ENCODE assay signal across 8 cellular contexts in genomic region chr20:64063389-64064144, GRCh38. TPM values are rescaled to one million over a fixed set of nuclear protein-coding genes. Genes with fewer than 3 reads are reported as not detected.
DNase-seq lines count a peak whose midpoint lies in the region; ATAC-seq and TF ChIP-seq lines count a peak whose summit lies in the region.

No MANE protein-coding gene starts in this region.

- H3K27me3 ChIP-seq in heart left ventricle (no peaks in the 10 kb centered on the region), gastrocnemius medialis (no peaks in the 10 kb centered on the region)

- peak overlapping the region; percentile 89 for H3K4me3 Mint-ChIP-seq in activated CD8-positive, alpha-beta T cell treated with anti-CD3 and anti-CD28 coated beads for 36 hours

- CTCF ChIA-PET in activated CD8-positive, alpha-beta T cell treated with anti-CD3 and anti-CD28 coated beads for 36 hours (lab: Charles Lee), result interaction anchor here (1.0 to 2.1 kb wide), 3 partner anchors 20 to 83 kb away, joined by 3 to 6 read pairs (median 4); partner anchors contain the start of gene LKAAEAR1

- H3K27ac Mint-ChIP-seq in activated CD8-positive, alpha-beta T cell treated with anti-CD3 and anti-CD28 coated beads for 36 hours, result peak overlapping the region; percentile 76

- H3K27ac ChIP-seq in heart left ventricle (peak overlapping the region; percentile 59 to 89 (median 85)), gastrocnemius medialis (peak overlapping the region; percentile 62 to 91 (median 72))

- TF ChIP-seq POLR2A in heart left ventricle (IDR thresholded peaks at IDR 0.05) (no peak), gastrocnemius medialis (IDR thresholded peaks at IDR 0.05) (no peak)

- peak overlapping the region; percentile 68 to 99 (median 92) for H3K4me3 ChIP-seq in heart left ventricle
- H3K4me3 ChIP-seq in gastrocnemius medialis, result peak overlapping the region; percentile 72 to 99 (median 76)

- H3K36me3 ChIP-seq in heart left ventricle (no peaks in the 10 kb centered on the region), gastrocnemius medialis (no peaks in the 10 kb centered on the region)

- no peak for TF ChIP-seq CTCF in activated CD8-positive, alpha-beta T cell treated with anti-CD3 and anti-CD28 coated beads for 36 hours (IDR thresholded peaks at IDR 0.05)
- no peak for TF ChIP-seq CTCF in heart left ventricle (IDR thresholded peaks at IDR 0.05)
- TF ChIP-seq CTCF in gastrocnemius medialis (IDR thresholded peaks at IDR 0.05 in 4 of 5, conservative IDR thresholded peaks at IDR 0.05 in 1 of 5), result no peak

- ATAC-seq in activated CD8-positive, alpha-beta T cell treated with anti-CD3 and anti-CD28 coated beads for 36 hours, result no peak
- ATAC-seq in heart left ventricle, result peak in 3 of 4 donors; percentile 4 to 35 (median 25)
- ATAC-seq in gastrocnemius medialis, result peak in 1 of 2 donors; percentile 18
- ATAC-seq in HG02938 (IDR thresholded peaks at IDR 0.05; ENCODE audit: unreplicated experiment), result no peak

- POLR2A ChIA-PET in activated CD8-positive, alpha-beta T cell treated with anti-CD3 and anti-CD28 coated beads for 36 hours (lab: Charles Lee), result interaction anchor here (0.6 to 1.9 kb wide), 6 partner anchors 9 to 32 kb away, joined by 3 to 7 read pairs (median 4); no protein-coding TSS in a partner anchor

- H3K9me3 Mint-ChIP-seq in activated CD8-positive, alpha-beta T cell treated with anti-CD3 and anti-CD28 coated beads for 36 hours, result no peaks in the 10 kb centered on the region

- 2 to 4% (median 2%) methylated on average over 32 to 51 of the region's 51 CpGs for WGBS in heart left ventricle, 4 donors

- intact Hi-C loops in activated CD8-positive, alpha-beta T cell treated with anti-CD3 and anti-CD28 coated beads for 36 hours (cut with micrococcal nuclease), result loop anchor here (10.0 kb wide), 1 partner anchor 89 kb away; the partner anchor contains the start of gene SAMD10
- intact Hi-C loops in heart left ventricle (cut with DNase I), result loop anchor here in 2 of 10 donors (5.0 to 10.0 kb wide), 2 partner anchors 81 to 169 kb away; partner anchors contain the start of genes DNAJC5 (in 1 of the 2) and PRPF6 (in 1 of the 2)
- intact Hi-C loops in gastrocnemius medialis (cut with DNase I; ENCODE audit: low total_unique reads), result loop anchor here (2.0 to 10.0 kb wide), 3 partner anchors 81 to 439 kb away; partner anchors contain the start of genes GMEB2 and UCKL1

- in situ Hi-C loops in gastrocnemius medialis (cut with MboI; ENCODE audit: low sequenced_read_pairs in 4 of 4), result no loop called here

- no peaks in the 10 kb centered on the region for H3K27me3 Mint-ChIP-seq in activated CD8-positive, alpha-beta T cell treated with anti-CD3 and anti-CD28 coated beads for 36 hours

- H3K36me3 Mint-ChIP-seq in activated CD8-positive, alpha-beta T cell treated with anti-CD3 and anti-CD28 coated beads for 36 hours (ENCODE audit: low read depth), result no peaks in the 10 kb centered on the region

- H3K9me3 ChIP-seq in heart left ventricle (no peaks in the 10 kb centered on the region), gastrocnemius medialis (no peaks in the 10 kb centered on the region)

- peaks cover 37% of the 10 kb centered on the region for H3K4me1 Mint-ChIP-seq in activated CD8-positive, alpha-beta T cell treated with anti-CD3 and anti-CD28 coated beads for 36 hours (ENCODE audit: low read depth)

- peak; percentile 46 for DNase-seq in stimulated activated CD4-positive, alpha-beta T cell treated with anti-CD3 and anti-CD28 coated beads, Interleukin-1b, Interleukin-23, amount 100 ng/mL, for 48 hours
- DNase-seq in stimulated activated CD4-positive, alpha-beta T cell treated with anti-CD3 and anti-CD28 coated beads, Interleukin-2, amount 100 ng/mL, for 48 hours, result no peak
- DNase-seq in activated CD8-positive, alpha-beta T cell treated with anti-CD3 and anti-CD28 coated beads for 36 hours, result peak; percentile 63
- DNase-seq in heart left ventricle (peak in 2 of 5 donors; percentile 50 to 73), gastrocnemius medialis (no peak), cerebellar nuclear complex (lab: John Stamatoyannopoulos, UW) (no peak), activated gamma-delta T cell (lab: John Stamatoyannopoulos, UW) (no peak)

- H3K4me1 ChIP-seq in heart left ventricle (peaks cover 6 to 43% (median 20%) of the 10 kb centered on the region in 12 donors), gastrocnemius medialis (peaks cover 10 to 24% of the 10 kb centered on the region in 2 donors)

RNA-seq across cellular contexts. Expression of gene TCEA2, which starts 0.6 kb away (rescaled TPM):
- 10 to 100 TPM; 30.0 to 33.0 TPM for total RNA-seq in activated CD8-positive, alpha-beta T cell treated with anti-CD3 and anti-CD28 coated beads for 36 hours
- total RNA-seq in heart left ventricle, result 10 to 100 TPM; 19.2 to 52.1 (median 42.9) TPM
- polyA plus RNA-seq in heart left ventricle, result 10 to 100 TPM; 23.6 to 32.9 TPM
- 10 to 100 TPM in 1 of 4 donors, 1 to 10 TPM in 3; 8.4 to 21.0 (median 8.8) TPM for total RNA-seq in gastrocnemius medialis

RNA-seq across cellular contexts. Expression of gene SOX18, which starts 14.1 kb away (rescaled TPM):
- total RNA-seq in activated CD8-positive, alpha-beta T cell treated with anti-CD3 and anti-CD28 coated beads for 36 hours, result not detected
- total RNA-seq in heart left ventricle, result 10 to 100 TPM; 37.0 to 75.9 (median 50.7) TPM
- 10 to 100 TPM; 23.5 to 31.1 TPM for polyA plus RNA-seq in heart left ventricle
- 1 to 10 TPM; 2.9 to 6.5 (median 5.6) TPM for total RNA-seq in gastrocnemius medialis

RNA-seq across cellular contexts. Expression of gene RGS19, which starts 15.8 kb away (rescaled TPM):
- 10 to 100 TPM; 42.5 to 44.1 TPM for total RNA-seq in activated CD8-positive, alpha-beta T cell treated with anti-CD3 and anti-CD28 coated beads for 36 hours
- total RNA-seq in heart left ventricle, result 10 to 100 TPM in 2 of 9 donors, 1 to 10 TPM in 7; 3.2 to 25.6 (median 5.3) TPM
- polyA plus RNA-seq in heart left ventricle, result 1 to 10 TPM; 3.7 to 6.5 TPM
- total RNA-seq in gastrocnemius medialis, result 1 to 10 TPM in 3 of 4 donors, under 1 TPM in 1; 0.92 to 7.7 (median 3.5) TPM

RNA-seq across cellular contexts. Expression of gene OPRL1, which starts 16.3 kb away (rescaled TPM):
- total RNA-seq in activated CD8-positive, alpha-beta T cell treated with anti-CD3 and anti-CD28 coated beads for 36 hours, result under 1 TPM; 0.61 to 0.63 TPM
- total RNA-seq in heart left ventricle (1 to 10 TPM in 3 of 9 donors, under 1 TPM in 6; 0.18 to 1.9 (median 0.67) TPM), gastrocnemius medialis (under 1 TPM; 0.10 to 0.68 (median 0.15) TPM)
- under 1 TPM; 0.21 to 0.27 TPM for polyA plus RNA-seq in heart left ventricle

RNA-seq across cellular contexts. Expression of gene LKAAEAR1, which starts 20.6 kb away (rescaled TPM):
- under 1 TPM; 0.43 TPM for total RNA-seq in activated CD8-positive, alpha-beta T cell treated with anti-CD3 and anti-CD28 coated beads for 36 hours
- total RNA-seq in heart left ventricle (not detected), gastrocnemius medialis (not detected)
- not detected for polyA plus RNA-seq in heart left ventricle

Comparison
In these comparisons a context has a peak if more than half of its experiments do, and no peak if none do; other contexts are left out.
1. DNase-seq: peak in stimulated activated CD4-positive, alpha-beta T cell treated with anti-CD3 and anti-CD28 coated beads, Interleukin-1b, Interleukin-23, amount 100 ng/mL, for 48 hours (single experiment) and activated CD8-positive, alpha-beta T cell treated with anti-CD3 and anti-CD28 coated beads for 36 hours (single experiment); none in stimulated activated CD4-positive, alpha-beta T cell treated with anti-CD3 and anti-CD28 coated beads, Interleukin-2, amount 100 ng/mL, for 48 hours (0 of 2), gastrocnemius medialis (0 of 2), cerebellar nuclear complex (0 of 2) and activated gamma-delta T cell (single experiment).
2. ATAC-seq: peak in heart left ventricle (3 of 4); none in activated CD8-positive, alpha-beta T cell treated with anti-CD3 and anti-CD28 coated beads for 36 hours (single experiment) and HG02938 (single experiment).
3. RNA of gene SOX18, which starts 14.1 kb away (total RNA-seq): 37.0 to 75.9 TPM in heart left ventricle; 2.9 to 6.5 TPM in gastrocnemius medialis and not detected in activated CD8-positive, alpha-beta T cell treated with anti-CD3 and anti-CD28 coated beads for 36 hours; every median in the first group is over 4 times any median in the second.